Comparison of ENCODE assay signal across 23 cellular contexts in the genomic region with DNA sequence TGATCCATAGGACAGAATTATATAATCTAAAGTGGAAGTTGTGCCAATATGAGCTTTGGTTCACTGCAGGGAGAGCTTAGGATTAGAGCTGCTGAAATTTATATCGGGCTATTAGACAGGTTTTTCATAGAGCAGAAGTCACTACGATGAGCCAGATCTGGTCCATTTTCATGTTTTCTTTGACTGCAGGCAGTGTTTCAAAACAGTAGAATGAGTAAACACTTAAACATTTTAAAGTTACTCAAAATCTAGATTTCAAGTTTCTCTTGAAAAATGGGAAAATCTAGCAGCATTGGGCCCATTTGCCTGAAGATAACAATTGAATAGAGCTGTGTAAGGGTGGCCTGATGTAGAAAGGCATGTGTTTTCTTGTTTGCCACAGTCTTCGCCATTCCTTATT. TPM values are rescaled to one million over a fixed set of nuclear protein-coding genes. Genes with fewer than 3 reads are reported as not detected.
"Had no signal": no experiment of that assay in that cellular context is flagged by ENCODE, and none has a peak within 500 bp of the region (broad histone marks: within the 10 kb centered on the region; RNA-seq: fewer than 3 reads in every experiment).

No MANE protein-coding gene starts in this region.

- H3K27me3 ChIP-seq: esophagus squamous epithelium, gastroesophageal sphincter, hepatocyte, left lung had no signal

- ATAC-seq: effector memory CD8-positive, alpha-beta T cell; esophagus mucosa; foreskin keratinocyte; gastroesophageal sphincter; heart left ventricle; left cardiac atrium; left lung; left ventricle myocardium superior; lower lobe of right lung; naive thymus-derived CD4-positive, alpha-beta T cell had no signal

- H3K4me3 ChIP-seq: coronary artery, dorsolateral prefrontal cortex, esophagus squamous epithelium, gastroesophageal sphincter, heart left ventricle, hepatocyte, left lung, lower lobe of right lung had no signal

- H3K4me1 ChIP-seq: foreskin keratinocyte, gastroesophageal sphincter, heart left ventricle, left lung, lower lobe of right lung had no signal

- H3K27ac ChIP-seq: coronary artery, dorsolateral prefrontal cortex, epithelial cell of prostate, esophagus squamous epithelium, foreskin keratinocyte, gastroesophageal sphincter, heart left ventricle, hepatocyte, left lung, lower lobe of right lung had no signal

- H3K4me2 ChIP-seq: hepatocyte had no signal

- H3K36me3 ChIP-seq: esophagus squamous epithelium, gastroesophageal sphincter, heart left ventricle, left lung, lower lobe of right lung had no signal

- DNase-seq: dermis blood vessel endothelial cell; dorsolateral prefrontal cortex; effector CD4-positive, alpha-beta T cell; effector memory CD8-positive, alpha-beta T cell; endodermal cell; erythroblast; esophagus squamous epithelium; foreskin keratinocyte; heart left ventricle; hypothalamus; immature natural killer cell; left cardiac atrium; left lung; left ventricle myocardium superior; lower lobe of right lung; mesendoderm; midbrain; naive thymus-derived CD4-positive, alpha-beta T cell had no signal

- H2AFZ ChIP-seq: hepatocyte had no signal

- H3K9me3 ChIP-seq: esophagus squamous epithelium, gastroesophageal sphincter, heart left ventricle, left lung, lower lobe of right lung had no signal

RNA-seq across cellular contexts. Expression of gene ADAM23, which starts 14.5 kb away (rescaled TPM):
- polyA plus RNA-seq: immature natural killer cell had no signal
